19 cellular contexts compared by ENCODE assay signal in genomic region chr14:104399432-104400155, GRCh38.
DNase-seq lines count a peak whose midpoint lies in the region; ATAC-seq, FAIRE-seq and TF ChIP-seq lines count a peak whose summit lies in the region.
"Had no signal": no experiment of that assay in that cellular context is flagged by ENCODE, and none has a peak within 500 bp of the region (broad histone marks: within the 10 kb centered on the region; RNA-seq: fewer than 3 reads in every experiment).

No MANE protein-coding gene starts in this region.

- CTCF ChIA-PET in activated CD8-positive, alpha-beta memory T cell treated with anti-CD3 and anti-CD28 coated beads, Interleukin-2, amount 10 ng/mL, durations not matched to agents 7 days and 5 days (lab: Charles Lee): no interaction called here
- CTCF ChIA-PET in K562 (lab: Yijun Ruan, JAX; ENCODE audit: low intra/inter-chr PET ratio): no interaction called here

- H3K27me3 Mint-ChIP-seq in activated CD8-positive, alpha-beta memory T cell treated with anti-CD3 and anti-CD28 coated beads, Interleukin-2, amount 10 ng/mL, durations not matched to agents 7 days and 5 days: no peaks in the 10 kb centered on the region
- peaks cover 9% of the 10 kb centered on the region for H3K27me3 Mint-ChIP-seq in neural progenitor cell (ENCODE audit: insufficient read depth, low read depth)
- H3K27me3 Mint-ChIP-seq: activated CD4-positive, alpha-beta T cell treated with anti-CD3 and anti-CD28 coated beads, Interleukin-2, amount 10 ng/mL, durations not matched to agents 24 days and 14 days had no signal

- no peaks in the 10 kb centered on the region for H3K79me2 ChIP-seq in K562 (ENCODE audit: control insufficient read depth, insufficient read depth, low read length)
- no peaks in the 10 kb centered on the region for H3K79me2 ChIP-seq in neural progenitor cell (ENCODE audit: low read depth)

- intact Hi-C loops in K562 (cut with micrococcal nuclease): no loop called here

- H2AFZ ChIP-seq in K562 (ENCODE audit: low read depth, low read length) (no peak overlapping the region), neural progenitor cell (replicated peaks) (no peak overlapping the region)
- H2AFZ ChIP-seq: GM23248 had no signal

- peaks cover 0 to 23% of the 10 kb centered on the region in 2 experiments; a peak in 3 of 5 replicates for H3K27me3 ChIP-seq in K562 (ENCODE audit: control insufficient read depth in 2 of 2, insufficient read depth in 2 of 2, low read length in 2 of 2)
- H3K27me3 ChIP-seq in neural progenitor cell: no peaks in the 10 kb centered on the region
- H3K27me3 ChIP-seq: foreskin keratinocyte, ovary had no signal

- no peak for TF ChIP-seq RAD21 in K562 (CRISPR knock-in tag; conservative IDR thresholded peaks at IDR 0.05 in 1 of 2, IDR thresholded peaks at IDR 0.05 in 1 of 2)

- peaks cover 4% of the 10 kb centered on the region for H3F3A ChIP-seq in neural progenitor cell (ENCODE audit: low read depth)

- H3K9ac ChIP-seq in K562 (ENCODE audit: insufficient read depth in 1 of 2, low read depth in 2 of 2, low read length in 2 of 2) (no peak overlapping the region), neural progenitor cell (no peak overlapping the region)
- H3K9ac ChIP-seq: GM23248 had no signal

- peak; percentile 46 for DNase-seq in activated CD8-positive, alpha-beta memory T cell treated with anti-CD3 and anti-CD28 coated beads, Interleukin-2, amount 50 U/mL, for 48 hours
- no peak for DNase-seq in activated CD8-positive, alpha-beta memory T cell treated with anti-CD3 and anti-CD28 coated beads, Interleukin-2, amount 10 ng/mL, durations not matched to agents 7 days and 5 days
- peak; percentile 76 for DNase-seq in Jurkat, Clone E6-1 (ENCODE audit: low read depth, low spot score)
- DNase-seq in K562 (ENCODE audit: extremely low read depth in 1 of 4, low spot score in 3 of 4): no peak
- DNase-seq in neural progenitor cell (ENCODE audit: low spot score): peak; percentile 54
- no peak for DNase-seq in dermis blood vessel endothelial cell
- DNase-seq: activated CD4-positive, alpha-beta T cell treated with anti-CD3 and anti-CD28 coated beads, Interleukin-2, amount 10 ng/mL, durations not matched to agents 24 days and 14 days; DMS153; foreskin keratinocyte; GM23248; mammary epithelial cell; NCI-H1105; NCI-H446 treated with DMSO at 0.1 percent for 48 hours had no signal

- 2% methylated on average over 7 of the region's 10 CpGs for WGBS in K562 (ENCODE audit: insufficient coverage, low coverage, missing lambda C conversion rate)

- peaks cover 5% of the 10 kb centered on the region for H3K4me1 Mint-ChIP-seq in activated CD8-positive, alpha-beta memory T cell treated with anti-CD3 and anti-CD28 coated beads, Interleukin-2, amount 10 ng/mL, durations not matched to agents 7 days and 5 days
- peaks cover 21% of the 10 kb centered on the region for H3K4me1 Mint-ChIP-seq in neural progenitor cell

- TF ChIP-seq POLR2A in K562 (conservative IDR thresholded peaks at IDR 0.05): no peak

- H3K4me3 Mint-ChIP-seq in activated CD8-positive, alpha-beta memory T cell treated with anti-CD3 and anti-CD28 coated beads, Interleukin-2, amount 10 ng/mL, durations not matched to agents 7 days and 5 days: no peak overlapping the region
- H3K4me3 Mint-ChIP-seq in neural progenitor cell: no peak overlapping the region
- H3K4me3 Mint-ChIP-seq: activated CD4-positive, alpha-beta T cell treated with anti-CD3 and anti-CD28 coated beads, Interleukin-2, amount 10 ng/mL, durations not matched to agents 24 days and 14 days; IgD-negative memory B cell had no signal

- H3K9me1 ChIP-seq in K562 (ENCODE audit: control insufficient read depth, insufficient read depth, low read length): no peaks in the 10 kb centered on the region

- H3K4me2 ChIP-seq in K562 (ENCODE audit: insufficient read depth, low read length) (no peak overlapping the region), neural progenitor cell (no peak overlapping the region)
- H3K4me2 ChIP-seq: smooth muscle cell had no signal

- FAIRE-seq in K562 (lab: Jason Lieb, UNC): no peak

- H3K36me3 Mint-ChIP-seq in activated CD8-positive, alpha-beta memory T cell treated with anti-CD3 and anti-CD28 coated beads, Interleukin-2, amount 10 ng/mL, durations not matched to agents 7 days and 5 days: peaks cover 6% of the 10 kb centered on the region
- no peaks in the 10 kb centered on the region for H3K36me3 Mint-ChIP-seq in neural progenitor cell

- no peaks in the 10 kb centered on the region for H4K20me1 ChIP-seq in K562 (replicated peaks; ENCODE audit: control insufficient read depth, insufficient read depth, low read length)
- H4K20me1 ChIP-seq in neural progenitor cell (ENCODE audit: low read depth): no peaks in the 10 kb centered on the region

- no peak overlapping the region for H3K27ac Mint-ChIP-seq in activated CD8-positive, alpha-beta memory T cell treated with anti-CD3 and anti-CD28 coated beads, Interleukin-2, amount 10 ng/mL, durations not matched to agents 7 days and 5 days
- peak overlapping the region; percentile 88 for H3K27ac Mint-ChIP-seq in neural progenitor cell
- H3K27ac Mint-ChIP-seq: activated CD4-positive, alpha-beta T cell treated with anti-CD3 and anti-CD28 coated beads, Interleukin-2, amount 10 ng/mL, durations not matched to agents 24 days and 14 days; IgD-negative memory B cell had no signal

- H3K36me3 ChIP-seq in K562 (ENCODE audit: control insufficient read depth, insufficient read depth, low read length) (no peaks in the 10 kb centered on the region), neural progenitor cell (no peaks in the 10 kb centered on the region)
- H3K36me3 ChIP-seq: ovary had no signal

- H3K9me3 ChIP-seq in K562 (replicated peaks; ENCODE audit: control insufficient read depth, insufficient read depth, low read depth, low read length) (no peaks in the 10 kb centered on the region), neural progenitor cell (ENCODE audit: low read depth) (peaks cover 9% of the 10 kb centered on the region)
- H3K9me3 ChIP-seq: ovary had no signal

- no peak for TF ChIP-seq CTCF in K562 (IDR thresholded peaks at IDR 0.05 in 2 of 3, conservative IDR thresholded peaks at IDR 0.05 in 1 of 3; ENCODE audit: insufficient read depth in 2 of 3, low read depth in 1 of 3, low read length in 3 of 3)
- no peak for TF ChIP-seq CTCF in neural progenitor cell (IDR thresholded peaks at IDR 0.05)

- TF ChIP-seq EP300 in K562 (IDR thresholded peaks at IDR 0.05; ENCODE audit: low read length): no peak

- BruUV-seq in K562 (replicated peaks; lab: Mats Ljungman, UMichigan): no TSS peak

- in situ Hi-C loops in K562 (cut with MboI): no loop called here

- no peak overlapping the region for H3K27ac ChIP-seq in K562 (ENCODE audit: extremely low read depth, low read depth, low read length)
- no peak overlapping the region for H3K27ac ChIP-seq in neural progenitor cell
- H3K27ac ChIP-seq: foreskin keratinocyte, GM23248, ovary had no signal

- POLR2A ChIA-PET in K562 (lab: Yijun Ruan, JAX): no interaction called here

- H3K9me3 Mint-ChIP-seq in activated CD8-positive, alpha-beta memory T cell treated with anti-CD3 and anti-CD28 coated beads, Interleukin-2, amount 10 ng/mL, durations not matched to agents 7 days and 5 days (ENCODE audit: low read depth): peaks cover 8% of the 10 kb centered on the region
- peaks cover 32% of the 10 kb centered on the region for H3K9me3 Mint-ChIP-seq in neural progenitor cell

- no peak for ATAC-seq in activated CD8-positive, alpha-beta memory T cell treated with anti-CD3 and anti-CD28 coated beads, Interleukin-2, amount 10 ng/mL, durations not matched to agents 7 days and 5 days
- ATAC-seq in K562 (no peak), HG02885 (IDR thresholded peaks at IDR 0.05; ENCODE audit: poor library complexity, unreplicated experiment) (no peak), GM21576 (IDR thresholded peaks at IDR 0.05; ENCODE audit: unreplicated experiment) (no peak)
- ATAC-seq: foreskin keratinocyte, Panc1 had no signal

- H3K4me1 ChIP-seq in K562 (replicated peaks in 1 of 2; ENCODE audit: control insufficient read depth in 2 of 2, insufficient read depth in 2 of 2, low read length in 2 of 2) (no peaks in the 10 kb centered on the region), neural progenitor cell (no peaks in the 10 kb centered on the region)
- H3K4me1 ChIP-seq: foreskin keratinocyte had no signal

- H3K4me3 ChIP-seq in Jurkat, Clone E6-1 (ENCODE audit: low read length): no peak overlapping the region
- H3K4me3 ChIP-seq in K562 (no peak overlapping the region), neural progenitor cell (no peak overlapping the region)
- H3K4me3 ChIP-seq: GM23248, ovary, smooth muscle cell had no signal

TF ChIP-seq in K562, 482 proteins besides CTCF, POLR2A, EP300 and RAD21:
- TF ChIP-seq SOX6 (IDR thresholded peaks at IDR 0.05): peak; percentile 27; the same call in 1 of the 2 replicates
- no peak for TF ChIP-seq ZNF232 (CRISPR knock-in tag; IDR thresholded peaks at IDR 0.05)

Comparison
In these comparisons a context has a peak if more than half of its experiments do, and no peak if none do; other contexts are left out.
1. DNase-seq: peak in activated CD8-positive, alpha-beta memory T cell treated with anti-CD3 and anti-CD28 coated beads, Interleukin-2, amount 50 U/mL, for 48 hours (single experiment), Jurkat, Clone E6-1 (single experiment) and neural progenitor cell (single experiment); none in activated CD8-positive, alpha-beta memory T cell treated with anti-CD3 and anti-CD28 coated beads, Interleukin-2, amount 10 ng/mL, durations not matched to agents 7 days and 5 days (single experiment), K562 (0 of 4) and dermis blood vessel endothelial cell (single experiment).